ENCODE assay signal across 8 cellular contexts in genomic region chr18:42052137-42052708, GRCh38.
A peak's percentile ranks its signal among the peaks of the same experiment; 100 is the strongest.
DNase-seq lines count a peak whose midpoint lies in the region; ATAC-seq and TF ChIP-seq lines count a peak whose summit lies in the region.

No MANE protein-coding gene starts in this region.

- H3K27ac ChIP-seq in osteoblast (ENCODE audit: low read depth, low read length), result no peak overlapping the region
- no peak overlapping the region for H3K27ac ChIP-seq in uterus

- H2AFZ ChIP-seq in osteoblast (ENCODE audit: low read length), result no peak overlapping the region

- no peaks in the 10 kb centered on the region for H4K20me1 ChIP-seq in osteoblast (ENCODE audit: insufficient read depth, low read length)

- H3K4me1 ChIP-seq in osteoblast (ENCODE audit: insufficient read depth, low read length) (peaks cover 16% of the 10 kb centered on the region), uterus (peaks cover 0 to 4% of the 10 kb centered on the region in 2 donors)

- TF ChIP-seq CTCF in choroid plexus epithelial cell (conservative IDR thresholded peaks at IDR 0.05; ENCODE audit: low read depth, low read length) (no peak), osteoblast (IDR thresholded peaks at IDR 0.05; ENCODE audit: extremely low read depth, low read depth, low read length) (peak; percentile 64), uterus (IDR thresholded peaks at IDR 0.05) (peak in 1 of 4 experiments; percentile 13)

- H3K4me2 ChIP-seq in osteoblast (ENCODE audit: insufficient read depth, low read length), result no peak overlapping the region

- no peaks in the 10 kb centered on the region for H3K79me2 ChIP-seq in osteoblast (ENCODE audit: insufficient read depth, low read length)

- intact Hi-C loops in uterus (cut with DNase I; ENCODE audit: low total_unique reads), result no loop called here

- H3K36me3 ChIP-seq in osteoblast (ENCODE audit: insufficient read depth, low read length), result peaks cover 10% of the 10 kb centered on the region
- no peaks in the 10 kb centered on the region for H3K36me3 ChIP-seq in uterus

- TF ChIP-seq POLR2A in uterus (IDR thresholded peaks at IDR 0.05), result no peak

- no peaks in the 10 kb centered on the region for H3K27me3 ChIP-seq in osteoblast (ENCODE audit: insufficient read depth, low read length)
- H3K27me3 ChIP-seq in uterus, result no peaks in the 10 kb centered on the region

- no peaks in the 10 kb centered on the region for H3K9me3 ChIP-seq in osteoblast (ENCODE audit: low read depth, low read length)
- H3K9me3 ChIP-seq in uterus, result no peaks in the 10 kb centered on the region

- no peak for ATAC-seq in GM18502 (IDR thresholded peaks at IDR 0.05; ENCODE audit: poor library complexity, unreplicated experiment)

- H3K4me3 ChIP-seq in choroid plexus epithelial cell (ENCODE audit: low read depth, low read length) (no peak overlapping the region), osteoblast (ENCODE audit: insufficient read depth, low read length) (no peak overlapping the region), uterus (no peak overlapping the region)

- peak; percentile 8 for DNase-seq in DMS 273 (lab: John Stamatoyannopoulos, UW; ENCODE audit: unreplicated experiment)
- DNase-seq in DMS 273 treated with DMSO at 0.1 percent for 48 hours (lab: John Stamatoyannopoulos, UW), result no peak
- DNase-seq in NCI-H2227 treated with DMSO at 0.1 percent for 48 hours (lab: John Stamatoyannopoulos, UW), result peak; percentile 43
- peak; percentile 69 for DNase-seq in choroid plexus epithelial cell (ENCODE audit: low read depth)
- DNase-seq in osteoblast (ENCODE audit: insufficient read length, low spot score, missing footprints), result peak; percentile 13
- no peak for DNase-seq in uterus
- no peak for DNase-seq in stimulated activated CD4-positive, alpha-beta T cell treated with anti-CD3 and anti-CD28 coated beads, Interleukin-2, amount 100 ng/mL, for 48 hours

Comparison
In these comparisons a context has a peak if more than half of its experiments do, and no peak if none do; other contexts are left out.
1. DNase-seq: peak in DMS 273 (single experiment), NCI-H2227 treated with DMSO at 0.1 percent for 48 hours (single experiment), choroid plexus epithelial cell (single experiment) and osteoblast (single experiment); none in DMS 273 treated with DMSO at 0.1 percent for 48 hours (single experiment), uterus (0 of 2) and stimulated activated CD4-positive, alpha-beta T cell treated with anti-CD3 and anti-CD28 coated beads, Interleukin-2, amount 100 ng/mL, for 48 hours (0 of 2).